Comparison of ENCODE assay signal across 14 cellular contexts in genomic region chr14:104660597-104660996, GRCh38. TPM values are rescaled to one million over a fixed set of nuclear protein-coding genes. Genes with fewer than 3 reads are reported as not detected.
A peak's percentile ranks its signal among the peaks of the same experiment; 100 is the strongest.
DNase-seq lines count a peak whose midpoint lies in the region; ATAC-seq and TF ChIP-seq lines count a peak whose summit lies in the region.
"Had no signal": no experiment of that assay in that cellular context is flagged by ENCODE, and none has a peak within 500 bp of the region (broad histone marks: within the 10 kb centered on the region; RNA-seq: fewer than 3 reads in every experiment).

No MANE protein-coding gene starts in this region.

- intact Hi-C loops in MCF 10A (cut with micrococcal nuclease): no loop called here

- peaks cover 47 to 74% of the 10 kb centered on the region in 2 donors for H3K27me3 Mint-ChIP-seq in effector memory CD8-positive, alpha-beta T cell
- H3K27me3 Mint-ChIP-seq in MCF 10A (ENCODE audit: insufficient read depth, unreplicated experiment): peaks cover 20% of the 10 kb centered on the region

- peaks cover 16 to 21% of the 10 kb centered on the region in 2 donors for H3K4me1 Mint-ChIP-seq in effector memory CD8-positive, alpha-beta T cell (ENCODE audit: low read depth in 2 of 2)
- no peaks in the 10 kb centered on the region for H3K4me1 Mint-ChIP-seq in MCF 10A (ENCODE audit: insufficient read depth, unreplicated experiment)

- peak overlapping the region in 1 of 2 donors; percentile 70 for H3K27ac Mint-ChIP-seq in effector memory CD8-positive, alpha-beta T cell
- H3K27ac Mint-ChIP-seq in MCF 10A (ENCODE audit: low read depth, unreplicated experiment): no peak overlapping the region
- H3K27ac Mint-ChIP-seq: T-helper 2 cell treated with Interferon-gamma antibody and Interleukin-4, amounts not matched to agents 5 μg/mL and 100 μg/mL, for 36 hours had no signal

- CTCF ChIA-PET in MCF 10A (lab: Yijun Ruan, JAX): no interaction called here

- TF ChIP-seq CTCF in GM10266 (IDR thresholded peaks at IDR 0.05; ENCODE audit: control insufficient read depth, insufficient read depth, low read depth, missing control alignments) (peak; percentile 8), MCF 10A (IDR thresholded peaks at IDR 0.05; ENCODE audit: unreplicated experiment) (no peak)

- no TSS peak for BruUV-seq in MCF 10A (replicated peaks; lab: Mats Ljungman, UMichigan)

- peaks cover 2% of the 10 kb centered on the region for H3K36me3 Mint-ChIP-seq in effector memory CD8-positive, alpha-beta T cell (ENCODE audit: insufficient read depth)
- H3K36me3 Mint-ChIP-seq in MCF 10A (ENCODE audit: insufficient read depth, unreplicated experiment): peaks cover 7% of the 10 kb centered on the region

- POLR2A ChIA-PET in MCF 10A (lab: Yijun Ruan, JAX): no interaction called here

- ATAC-seq in GM19395 (IDR thresholded peaks at IDR 0.05; ENCODE audit: unreplicated experiment) (peak; percentile 47), HG03175 (IDR thresholded peaks at IDR 0.05; ENCODE audit: unreplicated experiment) (peak; percentile 31), HG03097 (IDR thresholded peaks at IDR 0.05; ENCODE audit: low FRiP score, unreplicated experiment) (no peak)
- ATAC-seq in effector memory CD8-positive, alpha-beta T cell (replicated peaks): peak; percentile 25

- peak overlapping the region in 1 of 2 donors; percentile 51 for H3K4me3 Mint-ChIP-seq in effector memory CD8-positive, alpha-beta T cell
- no peak overlapping the region for H3K4me3 Mint-ChIP-seq in MCF 10A (ENCODE audit: unreplicated experiment)
- H3K4me3 Mint-ChIP-seq: T-helper 2 cell treated with Interferon-gamma antibody and Interleukin-4, amounts not matched to agents 5 μg/mL and 100 μg/mL, for 36 hours had no signal

- DNase-seq in GM10266 (ENCODE audit: extremely low spot score) (peak; percentile 64), NCI-H146 treated with DMSO at 0.1 percent for 48 hours (lab: John Stamatoyannopoulos, UW; ENCODE audit: unreplicated experiment) (no peak), MCF 10A (ENCODE audit: unreplicated experiment) (no peak), SKM-1 treated with dmso at 0.1 percent for 144 hours (lab: John Stamatoyannopoulos, UW; ENCODE audit: unreplicated experiment) (no peak)
- no peak for DNase-seq in effector memory CD8-positive, alpha-beta T cell
- DNase-seq: AML-193, anterior cingulate cortex, GM23248, MG63, testis had no signal

- H3K9me3 Mint-ChIP-seq in effector memory CD8-positive, alpha-beta T cell: no peaks in the 10 kb centered on the region
- H3K9me3 Mint-ChIP-seq in MCF 10A (ENCODE audit: unreplicated experiment): no peaks in the 10 kb centered on the region
- H3K9me3 Mint-ChIP-seq: T-helper 2 cell treated with Interferon-gamma antibody and Interleukin-4, amounts not matched to agents 5 μg/mL and 100 μg/mL, for 36 hours had no signal

RNA-seq across cellular contexts. Expression of gene INF2, which starts 28.8 kb away (rescaled TPM):
- total RNA-seq in MCF 10A (2022): 91.6 and 102 TPM in 2 replicates

RNA-seq across cellular contexts. Expression of gene TMEM179, which starts 56.0 kb away (rescaled TPM):
- not detected in 2 replicates for total RNA-seq in MCF 10A (2022)
- total RNA-seq: GM23248 had no signal
